In the genomic region with DNA sequence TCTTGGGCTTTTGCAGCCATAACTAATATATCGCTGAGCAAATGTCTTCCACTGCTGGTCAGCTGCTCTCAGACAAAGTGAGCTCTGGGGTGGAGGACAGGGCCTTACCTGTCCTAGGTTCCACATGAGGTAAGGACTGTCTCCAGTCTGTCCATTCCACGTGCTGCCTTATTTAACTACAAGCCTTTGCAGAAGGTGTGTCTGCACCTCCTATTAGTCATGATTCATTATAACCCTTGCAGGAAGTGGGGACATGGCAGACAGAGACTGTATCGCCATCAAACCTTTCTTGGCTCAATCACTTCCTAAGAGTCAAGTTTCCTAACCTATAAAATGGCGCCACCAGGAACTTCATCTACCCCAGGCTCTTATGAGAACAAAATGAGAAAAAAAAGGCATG, we compare ENCODE assay signal across 1 cellular context.
TF ChIP-seq lines count a peak whose summit lies in the region.

No MANE protein-coding gene starts in this region.

TF ChIP-seq in WTC11, 78 proteins besides CTCF, POLR2A, EP300 and RAD21:
- no peak for TF ChIP-seq ELF4 (CRISPR knock-in tag; IDR thresholded peaks at IDR 0.05; ENCODE audit: low read depth)
- no peak for TF ChIP-seq ZNF396 (CRISPR knock-in tag; IDR thresholded peaks at IDR 0.05; ENCODE audit: borderline replicate concordance)
- TF ChIP-seq, protein P1, sequence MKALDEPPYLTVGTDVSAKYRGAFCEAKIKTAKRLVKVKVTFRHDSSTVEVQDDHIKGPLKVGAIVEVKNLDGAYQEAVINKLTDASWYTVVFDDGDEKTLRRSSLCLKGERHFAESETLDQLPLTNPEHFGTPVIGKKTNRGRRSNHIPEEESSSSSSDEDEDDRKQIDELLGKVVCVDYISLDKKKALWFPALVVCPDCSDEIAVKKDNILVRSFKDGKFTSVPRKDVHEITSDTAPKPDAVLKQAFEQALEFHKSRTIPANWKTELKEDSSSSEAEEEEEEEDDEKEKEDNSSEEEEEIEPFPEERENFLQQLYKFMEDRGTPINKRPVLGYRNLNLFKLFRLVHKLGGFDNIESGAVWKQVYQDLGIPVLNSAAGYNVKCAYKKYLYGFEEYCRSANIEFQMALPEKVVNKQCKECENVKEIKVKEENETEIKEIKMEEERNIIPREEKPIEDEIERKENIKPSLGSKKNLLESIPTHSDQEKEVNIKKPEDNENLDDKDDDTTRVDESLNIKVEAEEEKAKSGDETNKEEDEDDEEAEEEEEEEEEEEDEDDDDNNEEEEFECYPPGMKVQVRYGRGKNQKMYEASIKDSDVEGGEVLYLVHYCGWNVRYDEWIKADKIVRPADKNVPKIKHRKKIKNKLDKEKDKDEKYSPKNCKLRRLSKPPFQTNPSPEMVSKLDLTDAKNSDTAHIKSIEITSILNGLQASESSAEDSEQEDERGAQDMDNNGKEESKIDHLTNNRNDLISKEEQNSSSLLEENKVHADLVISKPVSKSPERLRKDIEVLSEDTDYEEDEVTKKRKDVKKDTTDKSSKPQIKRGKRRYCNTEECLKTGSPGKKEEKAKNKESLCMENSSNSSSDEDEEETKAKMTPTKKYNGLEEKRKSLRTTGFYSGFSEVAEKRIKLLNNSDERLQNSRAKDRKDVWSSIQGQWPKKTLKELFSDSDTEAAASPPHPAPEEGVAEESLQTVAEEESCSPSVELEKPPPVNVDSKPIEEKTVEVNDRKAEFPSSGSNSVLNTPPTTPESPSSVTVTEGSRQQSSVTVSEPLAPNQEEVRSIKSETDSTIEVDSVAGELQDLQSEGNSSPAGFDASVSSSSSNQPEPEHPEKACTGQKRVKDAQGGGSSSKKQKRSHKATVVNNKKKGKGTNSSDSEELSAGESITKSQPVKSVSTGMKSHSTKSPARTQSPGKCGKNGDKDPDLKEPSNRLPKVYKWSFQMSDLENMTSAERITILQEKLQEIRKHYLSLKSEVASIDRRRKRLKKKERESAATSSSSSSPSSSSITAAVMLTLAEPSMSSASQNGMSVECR (CRISPR knock-in tag; IDR thresholded peaks at IDR 0.05; ENCODE audit: borderline replicate concordance), result no peak
- TF ChIP-seq, protein P2, sequence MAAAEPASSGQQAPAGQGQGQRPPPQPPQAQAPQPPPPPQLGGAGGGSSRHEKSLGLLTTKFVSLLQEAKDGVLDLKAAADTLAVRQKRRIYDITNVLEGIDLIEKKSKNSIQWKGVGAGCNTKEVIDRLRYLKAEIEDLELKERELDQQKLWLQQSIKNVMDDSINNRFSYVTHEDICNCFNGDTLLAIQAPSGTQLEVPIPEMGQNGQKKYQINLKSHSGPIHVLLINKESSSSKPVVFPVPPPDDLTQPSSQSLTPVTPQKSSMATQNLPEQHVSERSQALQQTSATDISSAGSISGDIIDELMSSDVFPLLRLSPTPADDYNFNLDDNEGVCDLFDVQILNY (CRISPR knock-in tag; IDR thresholded peaks at IDR 0.05), result no peak
- TF ChIP-seq ETV6 (CRISPR knock-in tag; IDR thresholded peaks at IDR 0.05), result no peak
- TF ChIP-seq OVOL2 (CRISPR knock-in tag; IDR thresholded peaks at IDR 0.05; ENCODE audit: borderline replicate concordance), result no peak
- TF ChIP-seq CREB1 (CRISPR knock-in tag; IDR thresholded peaks at IDR 0.05), result no peak
- TF ChIP-seq, protein P3, sequence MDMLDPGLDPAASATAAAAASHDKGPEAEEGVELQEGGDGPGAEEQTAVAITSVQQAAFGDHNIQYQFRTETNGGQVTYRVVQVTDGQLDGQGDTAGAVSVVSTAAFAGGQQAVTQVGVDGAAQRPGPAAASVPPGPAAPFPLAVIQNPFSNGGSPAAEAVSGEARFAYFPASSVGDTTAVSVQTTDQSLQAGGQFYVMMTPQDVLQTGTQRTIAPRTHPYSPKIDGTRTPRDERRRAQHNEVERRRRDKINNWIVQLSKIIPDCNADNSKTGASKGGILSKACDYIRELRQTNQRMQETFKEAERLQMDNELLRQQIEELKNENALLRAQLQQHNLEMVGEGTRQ (CRISPR knock-in tag; IDR thresholded peaks at IDR 0.05), result no peak
- TF ChIP-seq RELA (CRISPR knock-in tag; IDR thresholded peaks at IDR 0.05; ENCODE audit: borderline replicate concordance), result no peak
- no peak for TF ChIP-seq GTF2I (CRISPR knock-in tag; conservative IDR thresholded peaks at IDR 0.05)
- TF ChIP-seq EMX1 (CRISPR knock-in tag; IDR thresholded peaks at IDR 0.05), result no peak
- no peak for TF ChIP-seq NFATC4 (CRISPR knock-in tag; IDR thresholded peaks at IDR 0.05)
- no peak for TF ChIP-seq ZNF121 (CRISPR knock-in tag; IDR thresholded peaks at IDR 0.05)
- TF ChIP-seq CBFB (CRISPR knock-in tag; IDR thresholded peaks at IDR 0.05; ENCODE audit: low read depth), result no peak
- no peak for TF ChIP-seq GABPB1 (CRISPR knock-in tag; IDR thresholded peaks at IDR 0.05)
- TF ChIP-seq, protein P4, sequence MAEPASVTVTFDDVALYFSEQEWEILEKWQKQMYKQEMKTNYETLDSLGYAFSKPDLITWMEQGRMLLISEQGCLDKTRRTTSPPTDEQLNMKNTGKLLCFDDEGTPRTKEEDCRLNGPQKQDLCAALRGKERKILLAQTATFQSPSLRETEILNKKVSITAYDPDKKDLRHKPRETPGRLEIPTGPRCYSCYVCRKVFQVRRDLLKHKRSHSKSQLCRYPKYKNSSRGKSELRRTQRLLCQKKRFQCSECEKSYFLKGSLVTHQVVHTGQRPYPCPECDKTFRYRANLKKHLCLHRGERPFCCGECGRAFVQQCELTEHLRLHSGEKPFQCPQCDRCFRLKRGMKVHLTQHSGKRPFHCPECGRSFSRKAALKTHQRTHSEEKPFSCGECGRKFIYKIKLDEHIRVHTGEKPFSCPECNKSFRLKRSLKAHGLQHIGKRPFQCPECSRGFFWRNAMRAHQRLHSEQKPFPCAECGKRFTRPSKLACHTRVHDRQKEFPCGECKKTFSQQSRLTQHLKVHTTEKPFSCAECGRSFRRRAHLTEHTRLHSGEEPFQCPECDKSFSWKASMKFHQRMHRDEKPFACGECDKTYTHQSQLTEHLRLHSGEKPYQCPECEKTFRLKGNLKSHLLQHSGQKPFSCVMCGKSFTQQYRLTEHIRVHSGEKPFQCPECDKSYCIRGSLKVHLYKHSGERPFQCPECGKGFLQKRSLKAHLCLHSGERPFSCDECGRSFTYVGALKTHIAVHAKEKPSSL (CRISPR knock-in tag; conservative IDR thresholded peaks at IDR 0.05), result no peak
- TF ChIP-seq, protein P5, sequence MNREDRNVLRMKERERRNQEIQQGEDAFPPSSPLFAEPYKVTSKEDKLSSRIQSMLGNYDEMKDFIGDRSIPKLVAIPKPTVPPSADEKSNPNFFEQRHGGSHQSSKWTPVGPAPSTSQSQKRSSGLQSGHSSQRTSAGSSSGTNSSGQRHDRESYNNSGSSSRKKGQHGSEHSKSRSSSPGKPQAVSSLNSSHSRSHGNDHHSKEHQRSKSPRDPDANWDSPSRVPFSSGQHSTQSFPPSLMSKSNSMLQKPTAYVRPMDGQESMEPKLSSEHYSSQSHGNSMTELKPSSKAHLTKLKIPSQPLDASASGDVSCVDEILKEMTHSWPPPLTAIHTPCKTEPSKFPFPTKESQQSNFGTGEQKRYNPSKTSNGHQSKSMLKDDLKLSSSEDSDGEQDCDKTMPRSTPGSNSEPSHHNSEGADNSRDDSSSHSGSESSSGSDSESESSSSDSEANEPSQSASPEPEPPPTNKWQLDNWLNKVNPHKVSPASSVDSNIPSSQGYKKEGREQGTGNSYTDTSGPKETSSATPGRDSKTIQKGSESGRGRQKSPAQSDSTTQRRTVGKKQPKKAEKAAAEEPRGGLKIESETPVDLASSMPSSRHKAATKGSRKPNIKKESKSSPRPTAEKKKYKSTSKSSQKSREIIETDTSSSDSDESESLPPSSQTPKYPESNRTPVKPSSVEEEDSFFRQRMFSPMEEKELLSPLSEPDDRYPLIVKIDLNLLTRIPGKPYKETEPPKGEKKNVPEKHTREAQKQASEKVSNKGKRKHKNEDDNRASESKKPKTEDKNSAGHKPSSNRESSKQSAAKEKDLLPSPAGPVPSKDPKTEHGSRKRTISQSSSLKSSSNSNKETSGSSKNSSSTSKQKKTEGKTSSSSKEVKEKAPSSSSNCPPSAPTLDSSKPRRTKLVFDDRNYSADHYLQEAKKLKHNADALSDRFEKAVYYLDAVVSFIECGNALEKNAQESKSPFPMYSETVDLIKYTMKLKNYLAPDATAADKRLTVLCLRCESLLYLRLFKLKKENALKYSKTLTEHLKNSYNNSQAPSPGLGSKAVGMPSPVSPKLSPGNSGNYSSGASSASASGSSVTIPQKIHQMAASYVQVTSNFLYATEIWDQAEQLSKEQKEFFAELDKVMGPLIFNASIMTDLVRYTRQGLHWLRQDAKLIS (CRISPR knock-in tag; IDR thresholded peaks at IDR 0.05; ENCODE audit: borderline replicate concordance), result no peak
